In genomic region chr12:2194571-2194970, GRCh38 we compare ENCODE assay signal across 1 cellular context.
TF ChIP-seq lines count a peak whose summit lies in the region.

No MANE protein-coding gene starts in this region.

TF ChIP-seq in H1, 55 proteins besides CTCF, POLR2A, EP300 and RAD21:
- TF ChIP-seq RNF2 (IDR thresholded peaks at IDR 0.05; ENCODE audit: borderline replicate concordance, low read depth, low read length, missing control alignments, poor library complexity, severe bottlenecking) = no peak
- no peak for TF ChIP-seq SIX5 (IDR thresholded peaks at IDR 0.05; ENCODE audit: low read depth, low read length)
- TF ChIP-seq KDM5A (IDR thresholded peaks at IDR 0.05; ENCODE audit: low read length) = no peak
- no peak for TF ChIP-seq GTF2F1 (IDR thresholded peaks at IDR 0.05; ENCODE audit: borderline replicate concordance, low read depth, low read length)
- TF ChIP-seq SP2 (IDR thresholded peaks at IDR 0.05; ENCODE audit: low read length) = no peak
- TF ChIP-seq RBBP5 (IDR thresholded peaks at IDR 0.05; ENCODE audit: borderline replicate concordance, low read depth, low read length) = no peak
- TF ChIP-seq ATF2 (IDR thresholded peaks at IDR 0.05; ENCODE audit: low read length) = no peak
- TF ChIP-seq TBP (IDR thresholded peaks at IDR 0.05; ENCODE audit: low read depth, low read length) = no peak
- no peak for TF ChIP-seq SUZ12 (IDR thresholded peaks at IDR 0.05; ENCODE audit: low read length)
- no peak for TF ChIP-seq TAF7 (optimal IDR thresholded peaks at IDR 0.05; ENCODE audit: borderline replicate concordance, low read depth, low read length)
- TF ChIP-seq USF2 (IDR thresholded peaks at IDR 0.05; ENCODE audit: low read length) = no peak
- no peak for TF ChIP-seq SIN3A (conservative IDR thresholded peaks at IDR 0.05 in 1 of 2, IDR thresholded peaks at IDR 0.05 in 1 of 2; ENCODE audit: low read depth in 1 of 2, low read length in 2 of 2)
- TF ChIP-seq HDAC6 (IDR thresholded peaks at IDR 0.05; ENCODE audit: low read depth, low read length) = no peak
